Comparison of ENCODE assay signal across 24 cellular contexts in genomic region chr2:174629514-174629913, GRCh38. TPM values are rescaled to one million over a fixed set of nuclear protein-coding genes. Genes with fewer than 3 reads are reported as not detected.
DNase-seq lines count a peak whose midpoint lies in the region; ATAC-seq and TF ChIP-seq lines count a peak whose summit lies in the region.
"Had no signal": no experiment of that assay in that cellular context is flagged by ENCODE, and none has a peak within 500 bp of the region (broad histone marks: within the 10 kb centered on the region; RNA-seq: fewer than 3 reads in every experiment).

No MANE protein-coding gene starts in this region.

- DNase-seq in activated CD4-positive, alpha-beta T cell treated with anti-CD3 and anti-CD28 coated beads, Interleukin-2, amount 10 ng/mL, durations not matched to agents 7 days and 5 days, result no peak
- no peak for DNase-seq in activated CD4-positive, alpha-beta T cell treated with anti-CD3 and anti-CD28 coated beads for 1 hour
- DNase-seq in Karpas-422 (no peak), ascending aorta (ENCODE audit: low spot score in 2 of 2) (no peak), NCI-H2196 (lab: John Stamatoyannopoulos, UW; ENCODE audit: unreplicated experiment) (no peak), NCI-H526 treated with DMSO at 0.1 percent for 48 hours (lab: John Stamatoyannopoulos, UW) (no peak), NCI-H748 (lab: John Stamatoyannopoulos, UW; ENCODE audit: unreplicated experiment) (no peak)
- DNase-seq: activated CD4-positive, alpha-beta T cell treated with anti-CD3 and anti-CD28 coated beads for 48 hours; activated effector memory CD4-positive, alpha-beta T cell treated with anti-CD3 and anti-CD28 coated beads, Interleukin-2, amount 50 U/mL, for 16 hours; dermis blood vessel endothelial cell; foreskin melanocyte; hypothalamus; mesenchymal stem cell; NCI-H1105 treated with DMSO at 0.1 percent for 48 hours; NCI-H526; OCI-M1; psoas muscle; stimulated activated CD4-positive, alpha-beta T cell treated with anti-CD3 and anti-CD28 coated beads, Interleukin-4, amount 100 ng/mL, for 4 hours had no signal

- no peaks in the 10 kb centered on the region for H3K9me3 Mint-ChIP-seq in activated CD4-positive, alpha-beta T cell treated with anti-CD3 and anti-CD28 coated beads, Interleukin-2, amount 10 ng/mL, durations not matched to agents 7 days and 5 days
- H3K9me3 Mint-ChIP-seq in stimulated activated memory B cell treated with anti-CD40 and anti-IgM and Interleukin-4, amounts not matched to agents 10 μg/mL and 1 μg/mL and 100 μg/mL, for 72 hours, result no peaks in the 10 kb centered on the region
- H3K9me3 Mint-ChIP-seq: brain, neural crest cell had no signal

- peaks cover 96% of the 10 kb centered on the region for H3K79me2 ChIP-seq in Karpas-422 (ENCODE audit: low read length)

- H3K27ac Mint-ChIP-seq in activated CD4-positive, alpha-beta T cell treated with anti-CD3 and anti-CD28 coated beads, Interleukin-2, amount 10 ng/mL, durations not matched to agents 7 days and 5 days, result no peak overlapping the region
- peak overlapping the region; percentile 2 for H3K27ac Mint-ChIP-seq in stimulated activated memory B cell treated with anti-CD40 and anti-IgM and Interleukin-4, amounts not matched to agents 10 μg/mL and 1 μg/mL and 100 μg/mL, for 72 hours

- H3K4me1 ChIP-seq in Karpas-422 (ENCODE audit: low read length) (peaks cover 98% of the 10 kb centered on the region), ascending aorta (peaks cover 2 to 50% of the 10 kb centered on the region in 2 donors)
- H3K4me1 ChIP-seq: psoas muscle had no signal

- no peaks in the 10 kb centered on the region for H3K9me2 ChIP-seq in Karpas-422 (replicated peaks; ENCODE audit: insufficient read depth, low read length)

- intact Hi-C loops in ascending aorta (cut with DNase I), result no loop called here

- peaks cover 71% of the 10 kb centered on the region for H3K4me1 Mint-ChIP-seq in activated CD4-positive, alpha-beta T cell treated with anti-CD3 and anti-CD28 coated beads, Interleukin-2, amount 10 ng/mL, durations not matched to agents 7 days and 5 days
- peaks cover 84% of the 10 kb centered on the region for H3K4me1 Mint-ChIP-seq in stimulated activated memory B cell treated with anti-CD40 and anti-IgM and Interleukin-4, amounts not matched to agents 10 μg/mL and 1 μg/mL and 100 μg/mL, for 72 hours

- H3K36me3 ChIP-seq in Karpas-422 (ENCODE audit: insufficient read depth, low read length) (peaks cover 49% of the 10 kb centered on the region), ascending aorta (no peaks in the 10 kb centered on the region)

- H3K4me2 ChIP-seq in Karpas-422 (ENCODE audit: low read depth, low read length, poor library complexity, severe bottlenecking), result peak overlapping the region; percentile 15
- H3K4me2 ChIP-seq: A549, KMS-11 had no signal

- no peak overlapping the region for H2AFZ ChIP-seq in Karpas-422 (ENCODE audit: low read length)

- H3K9me3 ChIP-seq in Karpas-422 (ENCODE audit: low read length) (no peaks in the 10 kb centered on the region), ascending aorta (no peaks in the 10 kb centered on the region)
- H3K9me3 ChIP-seq: A549; BLaER1 treated with 17β-estradiol and CSF1 and Interleukin-3, amounts not matched to agents 10 nM and 100 nM; psoas muscle had no signal

- no peaks in the 10 kb centered on the region for H4K20me1 ChIP-seq in Karpas-422 (ENCODE audit: insufficient read depth, low read depth, low read length)

- H3K27ac ChIP-seq in Karpas-422 (ENCODE audit: low read length) (peak overlapping the region; percentile 88), ascending aorta (peak overlapping the region; percentile 39 to 60)
- H3K27ac ChIP-seq: A549; BLaER1 treated with 17β-estradiol and CSF1 and Interleukin-3, amounts not matched to agents 10 nM and 100 nM; KMS-11; psoas muscle had no signal

- H3K4me3 ChIP-seq in Karpas-422 (ENCODE audit: low read length) (no peak overlapping the region), ascending aorta (no peak overlapping the region)
- H3K4me3 ChIP-seq: A549; BLaER1 treated with 17β-estradiol and CSF1 and Interleukin-3, amounts not matched to agents 10 nM and 100 nM; psoas muscle had no signal

- POLR2A ChIA-PET in activated CD4-positive, alpha-beta T cell treated with anti-CD3 and anti-CD28 coated beads, Interleukin-2, amount 10 ng/mL, durations not matched to agents 7 days and 5 days (lab: Charles Lee), result interaction anchor here (1.0 kb wide), 1 partner anchor 30 kb away, joined by 4 read pairs; no protein-coding TSS in a partner anchor

- H3K9ac ChIP-seq in Karpas-422 (ENCODE audit: low read length), result no peak overlapping the region
- H3K9ac ChIP-seq: BLaER1 treated with 17β-estradiol and CSF1 and Interleukin-3, amounts not matched to agents 10 nM and 100 nM; KMS-11 had no signal

- CTCF ChIA-PET in activated CD4-positive, alpha-beta T cell treated with anti-CD3 and anti-CD28 coated beads, Interleukin-2, amount 10 ng/mL, durations not matched to agents 7 days and 5 days (lab: Charles Lee), result interaction anchor here (1.2 to 1.5 kb wide), 3 partner anchors 18 to 40 kb away, joined by 3 read pairs; no protein-coding TSS in a partner anchor

- no peak for TF ChIP-seq CTCF in ascending aorta (IDR thresholded peaks at IDR 0.05)

- ATAC-seq in stimulated activated memory B cell treated with anti-CD40 and anti-IgM and Interleukin-4, amounts not matched to agents 10 μg/mL and 1 μg/mL and 100 μg/mL, for 72 hours, result no peak
- ATAC-seq: A549, psoas muscle had no signal

- H3K4me3 Mint-ChIP-seq in activated CD4-positive, alpha-beta T cell treated with anti-CD3 and anti-CD28 coated beads, Interleukin-2, amount 10 ng/mL, durations not matched to agents 7 days and 5 days, result peak overlapping the region; percentile 24
- H3K4me3 Mint-ChIP-seq in stimulated activated memory B cell treated with anti-CD40 and anti-IgM and Interleukin-4, amounts not matched to agents 10 μg/mL and 1 μg/mL and 100 μg/mL, for 72 hours, result no peak overlapping the region
- H3K4me3 Mint-ChIP-seq: brain, neural crest cell had no signal

- H3K27me3 ChIP-seq in Karpas-422 (ENCODE audit: low read length) (no peaks in the 10 kb centered on the region), ascending aorta (no peaks in the 10 kb centered on the region)
- H3K27me3 ChIP-seq: BLaER1 treated with 17β-estradiol and CSF1 and Interleukin-3, amounts not matched to agents 10 nM and 100 nM had no signal

- H3K27me3 Mint-ChIP-seq in activated CD4-positive, alpha-beta T cell treated with anti-CD3 and anti-CD28 coated beads, Interleukin-2, amount 10 ng/mL, durations not matched to agents 7 days and 5 days, result no peaks in the 10 kb centered on the region
- no peaks in the 10 kb centered on the region for H3K27me3 Mint-ChIP-seq in stimulated activated memory B cell treated with anti-CD40 and anti-IgM and Interleukin-4, amounts not matched to agents 10 μg/mL and 1 μg/mL and 100 μg/mL, for 72 hours
- H3K27me3 Mint-ChIP-seq: brain had no signal

- H3K36me3 Mint-ChIP-seq in activated CD4-positive, alpha-beta T cell treated with anti-CD3 and anti-CD28 coated beads, Interleukin-2, amount 10 ng/mL, durations not matched to agents 7 days and 5 days (ENCODE audit: low read depth), result peaks cover 87% of the 10 kb centered on the region
- peaks cover 64% of the 10 kb centered on the region for H3K36me3 Mint-ChIP-seq in stimulated activated memory B cell treated with anti-CD40 and anti-IgM and Interleukin-4, amounts not matched to agents 10 μg/mL and 1 μg/mL and 100 μg/mL, for 72 hours
- H3K36me3 Mint-ChIP-seq: brain had no signal

RNA-seq across cellular contexts. Expression of gene WIPF1, which starts 31.9 kb away (rescaled TPM):
- total RNA-seq in activated CD4-positive, alpha-beta T cell treated with anti-CD3 and anti-CD28 coated beads, Interleukin-2, amount 10 ng/mL, durations not matched to agents 7 days and 5 days, result 100 to 1,000 TPM; 378 to 423 TPM
- 46.8 and 62.6 TPM in 2 replicates for total RNA-seq in Karpas-422 (2014; rRNA removed; shearing (Covaris generic); ENCODE audit: low replicate concordance)
- 26.1 TPM for total RNA-seq in ascending aorta
